Comparison of ENCODE assay signal across 7 cellular contexts in genomic region chr9:89604463-89605180, GRCh38. TPM values are rescaled to one million over a fixed set of nuclear protein-coding genes. Genes with fewer than 3 reads are reported as not detected.
DNase-seq lines count a peak whose midpoint lies in the region; ATAC-seq and TF ChIP-seq lines count a peak whose summit lies in the region.

Gene GADD45G, plus strand, starts transcription at chr9:89605012. Its CDS starts 110 bp downstream, at chr9:89605122.

- H3K4me3 ChIP-seq in esophagus muscularis mucosa, result peak within 1 kb of the TSS; percentile 69 to 86 (median 76)

- TF ChIP-seq EP300 in esophagus muscularis mucosa (IDR thresholded peaks at IDR 0.05), result peak; percentile 78

- intact Hi-C loops in esophagus muscularis mucosa (cut with DNase I), result loop anchor here (5.0 to 10.0 kb wide), 4 partner anchors 280 to 620 kb away; no protein-coding TSS in a partner anchor

- ATAC-seq in GM18867 (IDR thresholded peaks at IDR 0.05; ENCODE audit: unreplicated experiment), result peak; percentile 59

- peak in 1 of 3 experiments; percentile 33 for TF ChIP-seq CTCF in esophagus muscularis mucosa (IDR thresholded peaks at IDR 0.05)

- H3K9me3 ChIP-seq in esophagus muscularis mucosa, result no peaks in the 10 kb centered on the region

- peak; percentile 97 for TF ChIP-seq POLR2A in esophagus muscularis mucosa (IDR thresholded peaks at IDR 0.05; ENCODE audit: low read depth)

- peaks cover 27 to 56% (median 49%) of the 10 kb centered on the region in 4 donors for H3K4me1 ChIP-seq in esophagus muscularis mucosa

- peak in 74 of 76 experiments; percentile 18 to 89 (median 78) for DNase-seq in HUDEP-2 (lab: John Stamatoyannopoulos, UW; ENCODE audit: unreplicated experiment in 76 of 76)
- DNase-seq in NOMO-1 treated with dmso at 0.1 percent for 144 hours (lab: John Stamatoyannopoulos, UW; ENCODE audit: unreplicated experiment), result peak; percentile 8
- peak; percentile 83 to 88 for DNase-seq in activated T-cell treated with anti-CD3 and anti-CD28 coated beads, Interleukin-2, amount 50 U/mL, for 48 hours
- DNase-seq in esophagus muscularis mucosa (ENCODE audit: extremely low spot score), result peak; percentile 97
- peak; percentile 92 for DNase-seq in myocyte (ENCODE audit: low read depth)
- peak; percentile 61 to 67 for DNase-seq in stimulated activated CD8-positive, alpha-beta memory T cell treated with anti-CD3 and anti-CD28 coated beads, Interleukin-7, amount 100 ng/mL, for 1 hour (ENCODE audit: low read depth in 2 of 2)

- peak within 1 kb of the TSS; percentile 90 to 96 (median 92) for H3K27ac ChIP-seq in esophagus muscularis mucosa (replicated peaks in 1 of 4)

- WGBS in esophagus muscularis mucosa, result 0% methylated on average over 13 of the region's 41 CpGs

- H3K36me3 ChIP-seq in esophagus muscularis mucosa, result peaks cover 0 to 15% (median 7%) of the 10 kb centered on the region in 4 donors

- peaks cover 0 to 5% (median 0%) of the 10 kb centered on the region in 4 donors for H3K27me3 ChIP-seq in esophagus muscularis mucosa

RNA-seq across cellular contexts. Expression of gene GADD45G, which starts in this region (rescaled TPM):
- total RNA-seq in esophagus muscularis mucosa (100 to 1,000 TPM in 2 of 4 donors, 10 to 100 TPM in 2; 44.0 to 136 (median 103) TPM), myocyte (24.1 and 81.1 TPM in 2 replicates)
- 42.4 TPM for polyA plus RNA-seq in myocyte (2012)

Comparison
In these comparisons a context has a peak if more than half of its experiments do, and no peak if none do; other contexts are left out.
1. Peak in every context shown above with its lines: DNase-seq, ATAC-seq, H3K4me3 ChIP-seq and H3K27ac ChIP-seq.
2. DNase-seq: peak in every context shown above with its lines; median percentile 97 in esophagus muscularis mucosa; 92 in myocyte; 86 in activated T-cell treated with anti-CD3 and anti-CD28 coated beads, Interleukin-2, amount 50 U/mL, for 48 hours; 78 in HUDEP-2; 64 in stimulated activated CD8-positive, alpha-beta memory T cell treated with anti-CD3 and anti-CD28 coated beads, Interleukin-7, amount 100 ng/mL, for 1 hour; 8 in NOMO-1 treated with dmso at 0.1 percent for 144 hours.